In genomic region chr6:14047151-14047740, GRCh38 we compare ENCODE assay signal across 3 cellular contexts.
"Had no signal": no experiment of that assay in that cellular context is flagged by ENCODE, and none has a peak within 500 bp of the region (broad histone marks: within the 10 kb centered on the region; RNA-seq: fewer than 3 reads in every experiment).

No MANE protein-coding gene starts in this region.

- H3K4me3 Mint-ChIP-seq: GM23338, H9, HFFc6 had no signal

- H3K4me3 ChIP-seq: GM23338 had no signal

- H3K9me3 Mint-ChIP-seq: GM23338, HFFc6 had no signal

- H3K27ac Mint-ChIP-seq: GM23338, H9, HFFc6 had no signal

- H3K4me1 Mint-ChIP-seq: GM23338, H9 had no signal
